ENCODE assay signal across 27 cellular contexts in the genomic region with DNA sequence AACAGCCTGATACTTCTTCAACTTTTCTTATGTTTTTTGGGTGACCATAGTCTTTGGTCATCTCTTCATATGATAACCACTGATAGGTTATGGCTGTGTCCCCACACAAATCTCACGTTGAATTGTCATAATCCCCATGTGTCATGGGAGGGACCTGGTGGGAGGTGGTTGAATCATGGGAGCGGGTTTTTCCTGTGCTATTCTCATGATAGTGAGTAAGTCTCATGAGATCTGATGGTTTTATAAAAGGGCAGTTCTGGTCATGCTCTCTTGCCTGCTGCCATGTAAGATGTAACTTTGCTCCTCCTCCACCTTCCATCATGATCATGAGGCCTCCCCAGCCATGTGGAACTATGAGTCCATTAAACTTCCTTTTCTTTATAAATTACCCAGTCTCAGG. TPM values are rescaled to one million over a fixed set of nuclear protein-coding genes. Genes with fewer than 3 reads are reported as not detected.
"Had no signal": no experiment of that assay in that cellular context is flagged by ENCODE, and none has a peak within 500 bp of the region (broad histone marks: within the 10 kb centered on the region; RNA-seq: fewer than 3 reads in every experiment).

No MANE protein-coding gene starts in this region.

- H3K9me3 ChIP-seq: esophagus squamous epithelium, gastrocnemius medialis, left ventricle myocardium inferior, pancreas, right lobe of liver, testis, vagina had no signal

- H3K27ac Mint-ChIP-seq: activated CD4-positive, alpha-beta T cell treated with anti-CD3 and anti-CD28 coated beads for 36 hours; activated naive CD4-positive, alpha-beta T cell treated with anti-CD3 and anti-CD28 coated beads for 36 hours; type B pancreatic cell; WTC11 had no signal

- H3K27me3 Mint-ChIP-seq: type B pancreatic cell had no signal

- H3K27ac ChIP-seq: coronary artery, esophagus squamous epithelium, gastrocnemius medialis, left ventricle myocardium inferior, pancreas, testis, vagina had no signal

- DNase-seq: activated CD4-positive, alpha-beta T cell treated with anti-CD3 and anti-CD28 coated beads for 36 hours; activated CD4-positive, alpha-beta T cell treated with anti-CD3 and anti-CD28 coated beads, Interleukin-2, amount 50 U/mL, for 4 hours; activated CD8-positive, alpha-beta memory T cell treated with anti-CD3 and anti-CD28 coated beads for 24 hours; activated CD8-positive, alpha-beta memory T cell treated with anti-CD3 and anti-CD28 coated beads, Interleukin-2, amount 50 U/mL, for 4 hours; activated effector memory CD4-positive, alpha-beta T cell treated with Interleukin-2 at 50 U/mL for 16 hours; activated naive CD4-positive, alpha-beta T cell treated with anti-CD3 and anti-CD28 coated beads for 36 hours; activated T-cell treated with anti-CD3 and anti-CD28 coated beads, Interleukin-2, amount 50 U/mL, for 48 hours; cerebellar nuclear complex; esophagus squamous epithelium; gastrocnemius medialis; hippocampal formation; kidney glomerular epithelial cell; left ventricle myocardium inferior; mammary epithelial cell; midbrain; natural killer cell; pancreas; right lobe of liver; small intestine; stimulated activated CD4-positive, alpha-beta T cell treated with anti-CD3 and anti-CD28 coated beads, Interleukin-2, amount 100 ng/mL, for 48 hours; T-helper 9 cell; testis had no signal

- H3K27me3 ChIP-seq: esophagus squamous epithelium, gastrocnemius medialis, pancreas, right lobe of liver, testis, vagina had no signal

- H3K4me3 Mint-ChIP-seq: activated CD4-positive, alpha-beta T cell treated with anti-CD3 and anti-CD28 coated beads for 36 hours; activated naive CD4-positive, alpha-beta T cell treated with anti-CD3 and anti-CD28 coated beads for 36 hours; natural killer cell; type B pancreatic cell; WTC11 had no signal

- H3K9me3 Mint-ChIP-seq: activated naive CD4-positive, alpha-beta T cell treated with anti-CD3 and anti-CD28 coated beads for 36 hours; natural killer cell; type B pancreatic cell; WTC11 had no signal

- ATAC-seq: activated CD4-positive, alpha-beta T cell treated with anti-CD3 and anti-CD28 coated beads for 36 hours; gastrocnemius medialis; natural killer cell; pancreas; right lobe of liver; WTC11 had no signal

- H3K36me3 Mint-ChIP-seq: WTC11 had no signal

- H3K4me1 Mint-ChIP-seq: WTC11 had no signal

- H3K4me3 ChIP-seq: coronary artery, esophagus squamous epithelium, gastrocnemius medialis, left ventricle myocardium inferior, pancreas, right lobe of liver, testis, vagina had no signal

RNA-seq across cellular contexts. Expression of a gene that starts 57.1 kb away (rescaled TPM):
- total RNA-seq: activated CD4-positive, alpha-beta T cell treated with anti-CD3 and anti-CD28 coated beads for 36 hours; activated naive CD4-positive, alpha-beta T cell treated with anti-CD3 and anti-CD28 coated beads for 36 hours; esophagus squamous epithelium; left ventricle myocardium inferior; mammary epithelial cell; T-helper 1 cell treated with Interleukin-12 subunit alpha and Interleukin-12 subunit beta and Interleukin-4 antibody, amounts not matched to agents 30 ng/mL and 1 ng/mL, for 36 hours; vagina; WTC11 had no signal
- polyA plus RNA-seq: mammary epithelial cell had no signal
